ENCODE assay signal across 1 cellular context in genomic region chr10:78856421-78856820, GRCh38.
TF ChIP-seq lines count a peak whose summit lies in the region.

No MANE protein-coding gene starts in this region.

TF ChIP-seq in IMR-90, 13 proteins besides CTCF, POLR2A, EP300 and RAD21:
- TF ChIP-seq FOS (IDR thresholded peaks at IDR 0.05; ENCODE audit: low read depth, low read length) (no peak), ELK1 (IDR thresholded peaks at IDR 0.05; ENCODE audit: borderline replicate concordance, low read depth, low read length) (no peak), USF2 (IDR thresholded peaks at IDR 0.05; ENCODE audit: low read depth, low read length) (no peak), MXI1 (IDR thresholded peaks at IDR 0.05; ENCODE audit: borderline replicate concordance, low read depth, low read length) (no peak)
